In the genomic region with DNA sequence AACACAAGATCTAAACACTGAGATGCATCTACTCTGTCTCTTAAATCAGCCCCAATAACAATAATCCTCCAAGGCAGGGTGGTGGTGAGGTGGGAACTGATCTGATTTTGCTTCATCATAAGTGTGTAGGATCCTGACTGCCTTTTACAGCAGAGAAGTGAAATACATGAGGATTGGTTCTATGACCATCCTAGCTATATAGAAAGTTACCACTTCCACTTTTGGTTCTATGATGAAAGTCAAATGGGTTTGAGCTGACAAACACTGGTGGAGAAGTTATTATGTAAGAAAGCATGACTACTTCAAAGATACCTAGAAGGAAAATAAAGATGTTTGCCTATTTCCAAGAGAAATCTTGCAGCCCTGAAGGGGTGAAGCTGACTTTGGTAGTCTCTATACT, we compare ENCODE assay signal across 15 cellular contexts.
"Had no signal": no experiment of that assay in that cellular context is flagged by ENCODE, and none has a peak within 500 bp of the region (broad histone marks: within the 10 kb centered on the region; RNA-seq: fewer than 3 reads in every experiment).

No MANE protein-coding gene starts in this region.

- H3K27ac ChIP-seq: ascending aorta, breast epithelium, left ventricle myocardium inferior, ovary had no signal

- FAIRE-seq: endothelial cell of umbilical vein had no signal

- ATAC-seq: activated naive CD8-positive, alpha-beta T cell treated with anti-CD3 and anti-CD28 coated beads, Interleukin-2, amount 50 U/mL, for 24 hours; activated T-helper 17 cell treated with anti-CD3 and anti-CD28 coated beads, Interleukin-2, amount 50 U/mL, for 72 hours; sciatic nerve had no signal

- H3K9me3 ChIP-seq: ascending aorta, breast epithelium, left ventricle myocardium inferior, ovary had no signal

- H3K4me3 ChIP-seq: ascending aorta, breast epithelium, left ventricle myocardium inferior, ovary had no signal

- H3K27me3 ChIP-seq: ascending aorta, breast epithelium, ovary had no signal

- H3K36me3 ChIP-seq: ascending aorta, breast epithelium, left ventricle myocardium inferior, ovary had no signal

- H3K4me1 ChIP-seq: ascending aorta, breast epithelium, left ventricle myocardium inferior had no signal

- DNase-seq: activated CD4-positive, alpha-beta T cell treated with anti-CD3 and anti-CD28 coated beads for 1 hour; activated CD4-positive, alpha-beta T cell treated with anti-CD3 and anti-CD28 coated beads, Interleukin-2, amount 50 U/mL, for 4 hours; activated naive CD4-positive, alpha-beta T cell treated with Interleukin-2 at 50 U/mL for 16 hours; activated naive CD8-positive, alpha-beta T cell treated with anti-CD3 and anti-CD28 coated beads, Interleukin-2, amount 50 U/mL, for 24 hours; cerebellar nuclear complex; effector CD8-positive, alpha-beta T cell; foreskin fibroblast; left ventricle myocardium inferior; naive B cell; ovary had no signal
